ENCODE assay signal across 16 cellular contexts in the genomic region with DNA sequence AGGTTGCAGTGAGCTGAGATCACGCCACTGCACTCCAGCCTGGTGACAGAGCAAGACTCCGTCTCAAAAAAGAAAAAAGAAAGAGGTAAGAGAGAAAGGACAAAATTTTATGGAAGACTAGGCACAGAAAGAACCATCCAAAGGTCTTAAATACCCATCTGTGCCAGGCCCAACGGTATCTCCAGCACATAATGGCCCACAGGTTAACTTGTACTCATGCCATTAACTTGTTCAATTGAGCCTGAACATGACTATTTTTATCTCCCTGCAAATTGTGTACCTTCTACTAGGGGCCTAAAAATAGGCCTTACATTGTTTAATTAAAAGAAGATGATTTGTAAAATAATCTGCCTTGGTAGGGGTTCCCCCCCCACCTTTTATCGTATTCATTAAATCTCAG.
DNase-seq lines count a peak whose midpoint lies in the region; ATAC-seq lines count a peak whose summit lies in the region.
"Had no signal": no experiment of that assay in that cellular context is flagged by ENCODE, and none has a peak within 500 bp of the region (broad histone marks: within the 10 kb centered on the region; RNA-seq: fewer than 3 reads in every experiment).

No MANE protein-coding gene starts in this region.

- H3K27me3 Mint-ChIP-seq in T-helper 1 cell treated with Interleukin-12 subunit alpha and Interleukin-12 subunit beta and Interleukin-4 antibody, amounts not matched to agents 30 μg/mL and 1 μg/mL, for 36 hours (ENCODE audit: low read depth): no peaks in the 10 kb centered on the region
- H3K27me3 Mint-ChIP-seq in activated naive CD8-positive, alpha-beta T cell treated with anti-CD3 and anti-CD28 coated beads, Interleukin-2, amount 50 U/mL, for 24 hours: no peaks in the 10 kb centered on the region

- peaks cover 4% of the 10 kb centered on the region for H3K4me1 ChIP-seq in right cardiac atrium (ENCODE audit: control insufficient read depth, insufficient read depth, low read length)

- peak; percentile 81 for ATAC-seq in Right ventricle myocardium superior (ENCODE audit: poor library complexity)
- ATAC-seq in right cardiac atrium: no peak
- no peak for ATAC-seq in activated naive CD8-positive, alpha-beta T cell treated with anti-CD3 and anti-CD28 coated beads, Interleukin-2, amount 50 U/mL, for 24 hours
- ATAC-seq: PC-3 had no signal

- peaks cover 10% of the 10 kb centered on the region for H3K36me3 Mint-ChIP-seq in T-helper 1 cell treated with Interleukin-12 subunit alpha and Interleukin-12 subunit beta and Interleukin-4 antibody, amounts not matched to agents 30 μg/mL and 1 μg/mL, for 36 hours (ENCODE audit: low read depth)
- H3K36me3 Mint-ChIP-seq in activated naive CD8-positive, alpha-beta T cell treated with anti-CD3 and anti-CD28 coated beads, Interleukin-2, amount 50 U/mL, for 24 hours (ENCODE audit: low read depth): peaks cover 12% of the 10 kb centered on the region

- peak overlapping the region; percentile 67 for H3K27ac Mint-ChIP-seq in T-helper 1 cell treated with Interleukin-12 subunit alpha and Interleukin-12 subunit beta and Interleukin-4 antibody, amounts not matched to agents 30 μg/mL and 1 μg/mL, for 36 hours
- H3K27ac Mint-ChIP-seq in activated naive CD8-positive, alpha-beta T cell treated with anti-CD3 and anti-CD28 coated beads, Interleukin-2, amount 50 U/mL, for 24 hours: peak overlapping the region; percentile 44

- DNase-seq in T-helper 1 cell: no peak
- no peak for DNase-seq in Right ventricle myocardium superior
- DNase-seq in right cardiac atrium: no peak
- DNase-seq in COR-L47 (lab: John Stamatoyannopoulos, UW): peak; percentile 24
- no peak for DNase-seq in activated naive CD8-positive, alpha-beta T cell treated with anti-CD3 and anti-CD28 coated beads, Interleukin-2, amount 50 U/mL, for 24 hours
- DNase-seq in NCI-H82 (lab: John Stamatoyannopoulos, UW): no peak
- DNase-seq in GOT3 (lab: John Stamatoyannopoulos, UW): no peak
- DNase-seq: GF-D8, HCEC 1CT, NCI-H1105 treated with DMSO at 0.1 percent for 48 hours, NCI-H187 treated with DMSO at 0.1 percent for 48 hours, NCI-H345, NCI-H526, PC-3 had no signal

- H3K9me3 Mint-ChIP-seq in T-helper 1 cell treated with Interleukin-12 subunit alpha and Interleukin-12 subunit beta and Interleukin-4 antibody, amounts not matched to agents 30 μg/mL and 1 μg/mL, for 36 hours: no peaks in the 10 kb centered on the region
- no peaks in the 10 kb centered on the region for H3K9me3 Mint-ChIP-seq in activated naive CD8-positive, alpha-beta T cell treated with anti-CD3 and anti-CD28 coated beads, Interleukin-2, amount 50 U/mL, for 24 hours

- intact Hi-C loops in Right ventricle myocardium superior (cut with DNase I) (no loop called here), right cardiac atrium (cut with DNase I) (no loop called here)

- H3K27ac ChIP-seq in right cardiac atrium (ENCODE audit: low read length): no peak overlapping the region
- H3K27ac ChIP-seq: RWPE1 had no signal

- 93% methylated on average over 4 of the region's 4 CpGs for WGBS in right cardiac atrium

- H3K4me3 ChIP-seq in right cardiac atrium (ENCODE audit: low read length): no peak overlapping the region

- H3K9me3 ChIP-seq in right cardiac atrium (ENCODE audit: control insufficient read depth, low read length): no peaks in the 10 kb centered on the region

- no peaks in the 10 kb centered on the region for H3K27me3 ChIP-seq in right cardiac atrium (ENCODE audit: control insufficient read depth, insufficient read depth)

- peak overlapping the region; percentile 27 for H3K4me3 Mint-ChIP-seq in T-helper 1 cell treated with Interleukin-12 subunit alpha and Interleukin-12 subunit beta and Interleukin-4 antibody, amounts not matched to agents 30 μg/mL and 1 μg/mL, for 36 hours
- no peak overlapping the region for H3K4me3 Mint-ChIP-seq in activated naive CD8-positive, alpha-beta T cell treated with anti-CD3 and anti-CD28 coated beads, Interleukin-2, amount 50 U/mL, for 24 hours

- H3K4me1 Mint-ChIP-seq in T-helper 1 cell treated with Interleukin-12 subunit alpha and Interleukin-12 subunit beta and Interleukin-4 antibody, amounts not matched to agents 30 μg/mL and 1 μg/mL, for 36 hours (ENCODE audit: low read depth): peaks cover 10% of the 10 kb centered on the region
- H3K4me1 Mint-ChIP-seq in activated naive CD8-positive, alpha-beta T cell treated with anti-CD3 and anti-CD28 coated beads, Interleukin-2, amount 50 U/mL, for 24 hours: peaks cover 5% of the 10 kb centered on the region
